Comparison of ENCODE assay signal across 1 cellular context in the genomic region with DNA sequence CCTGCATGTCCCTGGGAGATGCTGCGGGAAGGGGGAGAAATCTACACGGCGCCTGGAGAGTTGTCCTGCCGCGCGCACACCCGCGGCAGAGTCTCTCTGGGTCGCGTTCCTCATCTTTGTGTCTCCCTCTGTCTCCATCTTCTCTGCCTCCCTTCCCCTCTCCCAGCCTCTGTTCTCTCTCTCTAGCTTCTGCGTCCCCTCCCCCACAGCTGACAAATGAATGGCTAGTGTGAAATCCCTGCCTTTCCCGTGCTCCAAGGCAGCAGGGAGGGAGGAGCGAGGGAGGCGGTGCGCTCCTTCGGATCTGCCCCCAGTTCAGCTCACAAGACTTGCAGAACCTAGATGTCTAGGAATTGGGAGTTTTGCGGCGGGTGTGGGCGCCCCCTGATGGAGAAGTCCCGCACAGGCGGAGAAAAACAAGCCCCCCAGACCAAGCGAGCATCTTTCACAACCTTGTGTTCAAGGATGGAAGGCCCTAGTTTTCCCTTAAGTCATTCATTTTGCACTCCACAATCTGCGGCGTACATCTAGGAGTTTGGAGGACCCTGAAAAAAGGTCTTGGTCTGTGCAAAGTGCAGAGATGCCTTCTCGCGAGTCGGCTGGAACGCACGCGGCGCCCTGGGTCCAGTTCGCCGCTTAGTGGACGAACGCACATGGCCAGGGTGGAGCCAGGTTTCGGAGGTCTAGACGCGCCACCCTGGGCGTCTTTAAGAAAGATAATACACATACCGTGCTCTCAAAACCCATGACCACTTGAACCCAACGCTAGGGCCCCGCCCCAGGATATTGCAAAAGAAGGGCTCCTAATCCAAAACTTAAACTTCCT.
TF ChIP-seq lines count a peak whose summit lies in the region.

No MANE protein-coding gene starts in this region.

TF ChIP-seq in A549, 52 proteins besides CTCF, POLR2A, EP300 and RAD21 (continued from another document):
- TF ChIP-seq MAZ (IDR thresholded peaks at IDR 0.05; ENCODE audit: borderline replicate concordance, low read depth, low read length) (no peak), KDM5A (IDR thresholded peaks at IDR 0.05) (peak; percentile 85; the same call in 1 of the 2 replicates)
